ENCODE assay signal across 1 cellular context in genomic region chr15:52021892-52022540, GRCh38.
TF ChIP-seq lines count a peak whose summit lies in the region.

No MANE protein-coding gene starts in this region.

TF ChIP-seq in A549, 52 proteins besides CTCF, POLR2A, EP300 and RAD21 (continued from another document):
- TF ChIP-seq PBX3 (IDR thresholded peaks at IDR 0.05) (no peak), FOSB (CRISPR knock-in tag; IDR thresholded peaks at IDR 0.05) (peak; percentile 55; the same call in 1 of the 2 replicates), HDAC2 (IDR thresholded peaks at IDR 0.05) (no peak), FOXS1 (CRISPR knock-in tag; IDR thresholded peaks at IDR 0.05) (no peak), HOXB5 (CRISPR knock-in tag; IDR thresholded peaks at IDR 0.05) (0 out of 2 replicates have a peak, but pooled peaks have one; percentile 32), HES2 (IDR thresholded peaks at IDR 0.05) (no peak), REST (IDR thresholded peaks at IDR 0.05) (no peak), CHD4 (IDR thresholded peaks at IDR 0.05; ENCODE audit: borderline replicate concordance) (no peak), ZNF302 (CRISPR knock-in tag; IDR thresholded peaks at IDR 0.05) (no peak)
